8 cellular contexts compared by ENCODE assay signal in genomic region chr1:23800396-23801337, GRCh38. TPM values are rescaled to one million over a fixed set of nuclear protein-coding genes. Genes with fewer than 3 reads are reported as not detected.
DNase-seq lines count a peak whose midpoint lies in the region; ATAC-seq and TF ChIP-seq lines count a peak whose summit lies in the region.

Gene GALE (minus strand): TSS chr1:23800754. CDS start chr1:23799007, 1,747 bp downstream.

- H4K20me1 ChIP-seq in KMS-11 (ENCODE audit: insufficient read depth): no peaks in the 10 kb centered on the region

- TF ChIP-seq POLR2A in Peyer's patch (IDR thresholded peaks at IDR 0.05): peak; percentile 77 to 89

- H3K36me3 ChIP-seq in KMS-11 (ENCODE audit: insufficient read depth) (no peaks in the 10 kb centered on the region), Peyer's patch (peaks cover 0 to 28% (median 0%) of the 10 kb centered on the region in 3 donors)

- H3K27me3 ChIP-seq in KMS-11 (ENCODE audit: insufficient read depth, low read depth): no peaks in the 10 kb centered on the region
- H3K27me3 ChIP-seq in Peyer's patch: no peaks in the 10 kb centered on the region

- H2AFZ ChIP-seq in KMS-11 (ENCODE audit: low read depth): peak within 1 kb of the TSS; percentile 86

- TF ChIP-seq CTCF in KMS-11 (conservative IDR thresholded peaks at IDR 0.05; ENCODE audit: low read depth, low read length) (no peak), Peyer's patch (IDR thresholded peaks at IDR 0.05) (peak in 1 of 6 experiments; percentile 12)

- ATAC-seq in GM21619 (IDR thresholded peaks at IDR 0.05; ENCODE audit: unreplicated experiment) (peak; percentile 74), esophagus mucosa (peak; percentile 89)

- peaks cover 21% of the 10 kb centered on the region for H3K4me1 ChIP-seq in KMS-11 (ENCODE audit: low read depth, poor library complexity, severe bottlenecking)
- H3K4me1 ChIP-seq in Peyer's patch: peaks cover 0 to 24% (median 18%) of the 10 kb centered on the region in 4 donors

- peak within 1 kb of the TSS; percentile 67; the same call in 1 of the 2 replicates for H3K9ac ChIP-seq in KMS-11

- peak; percentile 95 for DNase-seq in DMS 273 (lab: John Stamatoyannopoulos, UW; ENCODE audit: unreplicated experiment)
- DNase-seq in Peyer's patch: peak; percentile 97 to 99 (median 99)
- peak; percentile 98 to 99 for DNase-seq in activated T-cell treated with anti-CD3 and anti-CD28 coated beads, Interleukin-2, amount 50 U/mL, for 48 hours
- DNase-seq in myocyte (ENCODE audit: low read depth): peak; percentile 95
- peak; percentile 96 to 98 for DNase-seq in stimulated activated CD8-positive, alpha-beta memory T cell treated with anti-CD3 and anti-CD28 coated beads, Interleukin-7, amount 100 ng/mL, for 4 hours (ENCODE audit: low read depth in 2 of 2)

- H3K9me3 ChIP-seq in Peyer's patch: no peaks in the 10 kb centered on the region

- H3K4me2 ChIP-seq in KMS-11: peak within 1 kb of the TSS; percentile 96

- H3K4me3 ChIP-seq in KMS-11 (IDR thresholded peaks at IDR 0.05; ENCODE audit: insufficient read depth, low read depth, low read length): no peak within 1 kb of the TSS
- H3K4me3 ChIP-seq in Peyer's patch: peak within 1 kb of the TSS; percentile 65 to 94 (median 82)

- H3K27ac ChIP-seq in KMS-11 (0 out of 2 replicates have a peak within 1 kb of the TSS, but pooled peaks have one; percentile 10), Peyer's patch (peak within 1 kb of the TSS; percentile 85 to 97 (median 94))

- H3K79me2 ChIP-seq in KMS-11 (ENCODE audit: insufficient read depth, low read depth): no peaks in the 10 kb centered on the region

RNA-seq across cellular contexts. Expression of gene GALE, which starts in this region (rescaled TPM):
- total RNA-seq in Peyer's patch (100 to 1,000 TPM in 2 of 4 donors, 10 to 100 TPM in 2; 58.6 to 137 (median 107) TPM), esophagus mucosa (61.6 TPM), myocyte (28.4 and 32.0 TPM in 2 replicates)
- 16.7 TPM for polyA plus RNA-seq in myocyte (2012)
